8 cellular contexts compared by ENCODE assay signal in the genomic region with DNA sequence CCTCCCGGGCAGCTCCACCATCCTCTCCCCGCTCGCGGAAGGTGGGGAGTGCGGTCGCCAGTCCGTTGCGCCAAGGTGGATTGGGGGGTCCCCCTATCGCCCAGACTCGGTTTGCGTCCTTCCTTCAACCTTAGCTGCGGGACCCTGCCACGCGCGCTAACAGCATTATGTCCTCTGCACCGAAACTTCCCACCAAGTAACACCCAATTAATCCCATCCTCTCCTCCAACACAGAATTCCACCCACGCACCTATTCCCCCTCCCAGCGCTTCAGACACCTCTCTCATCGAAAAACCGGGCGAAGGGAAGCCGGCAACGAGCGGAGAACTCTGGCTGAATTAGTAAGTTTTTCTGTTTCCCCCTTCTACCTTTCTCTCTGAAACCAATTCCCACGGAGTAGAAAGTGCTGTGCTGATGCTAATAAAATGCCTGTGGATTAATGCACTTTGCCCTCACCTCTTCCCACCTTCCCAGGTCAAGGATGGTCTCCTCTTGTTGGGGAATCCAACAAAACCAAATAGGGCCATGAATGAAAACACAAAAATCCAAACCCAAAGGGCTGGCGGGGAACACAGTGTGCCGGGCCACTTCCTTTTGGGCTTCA. TPM values are rescaled to one million over a fixed set of nuclear protein-coding genes. Genes with fewer than 3 reads are reported as not detected.
DNase-seq lines count a peak whose midpoint lies in the region; TF ChIP-seq lines count a peak whose summit lies in the region.

No MANE protein-coding gene starts in this region.

- no TSS peak for BruUV-seq in A673 (replicated peaks; lab: Mats Ljungman, UMichigan)

- H3K4me3 ChIP-seq in A673 (ENCODE audit: low read depth, low read length, poor library complexity, severe bottlenecking) (peak overlapping the region; percentile 26), HFF-Myc (replicated peaks; ENCODE audit: low read depth, low read length) (peak overlapping the region; percentile 50), ascending aorta (peak overlapping the region; percentile 68 to 69), mucosa of stomach (ENCODE audit: low read length) (peak overlapping the region; percentile 44)

- H3K4me1 ChIP-seq in A673 (ENCODE audit: insufficient read depth, low read length, poor library complexity, severe bottlenecking) (peaks cover 13% of the 10 kb centered on the region), ascending aorta (peaks cover 3 to 36% of the 10 kb centered on the region in 2 donors), mucosa of stomach (ENCODE audit: control insufficient read depth, insufficient read depth, low read length) (peaks cover 51% of the 10 kb centered on the region)

- no peaks in the 10 kb centered on the region for H3K36me3 ChIP-seq in A673 (ENCODE audit: insufficient read depth, low read length, poor library complexity, severe bottlenecking)
- no peaks in the 10 kb centered on the region for H3K36me3 ChIP-seq in ascending aorta
- H3K36me3 ChIP-seq in mucosa of stomach (ENCODE audit: control insufficient read depth, insufficient read depth, low read length), result no peaks in the 10 kb centered on the region

- DNase-seq in A673 (ENCODE audit: low spot score) (no peak), HFF-Myc (ENCODE audit: extremely low read depth, low read depth) (no peak), ascending aorta (ENCODE audit: low spot score in 2 of 2) (peak in 1 of 2 donors; percentile 70), NCI-H69 (lab: John Stamatoyannopoulos, UW) (no peak), GOT3 (lab: John Stamatoyannopoulos, UW) (no peak), D341Med (ENCODE audit: low spot score) (no peak), GDM1 (lab: John Stamatoyannopoulos, UW) (no peak)

- H3K27me3 ChIP-seq in A673 (replicated peaks; ENCODE audit: insufficient read depth, low read depth, low read length, poor library complexity), result peaks cover 94% of the 10 kb centered on the region
- H3K27me3 ChIP-seq in ascending aorta, result no peaks in the 10 kb centered on the region
- H3K27me3 ChIP-seq in mucosa of stomach (ENCODE audit: control insufficient read depth, insufficient read depth, low read length), result peaks cover 90% of the 10 kb centered on the region

- no peak overlapping the region for H3K27ac ChIP-seq in A673 (ENCODE audit: low read depth, low read length, poor library complexity, severe bottlenecking)
- peak overlapping the region; percentile 83 to 88 for H3K27ac ChIP-seq in ascending aorta

- POLR2A ChIA-PET in A673 (lab: Charles Lee; ENCODE audit: low non-redundant PET), result no interaction called here

- TF ChIP-seq CTCF in A673 (conservative IDR thresholded peaks at IDR 0.05; ENCODE audit: low read depth, low read length) (no peak), HFF-Myc (IDR thresholded peaks at IDR 0.05; ENCODE audit: low read depth, low read length, missing control alignments) (no peak), ascending aorta (IDR thresholded peaks at IDR 0.05) (no peak)

- intact Hi-C loops in A673 (cut with micrococcal nuclease; ENCODE audit: unreplicated experiment) (no loop called here), ascending aorta (cut with DNase I) (no loop called here)

- H3K9me3 ChIP-seq in A673 (ENCODE audit: low read depth, low read length, poor library complexity, severe bottlenecking) (no peaks in the 10 kb centered on the region), ascending aorta (no peaks in the 10 kb centered on the region), mucosa of stomach (ENCODE audit: control insufficient read depth, low read length) (no peaks in the 10 kb centered on the region)

- H3K9ac ChIP-seq in mucosa of stomach (ENCODE audit: low read length), result no peak overlapping the region

- CTCF ChIA-PET in A673 (lab: Charles Lee), result interaction anchor here (1.7 kb wide), 1 partner anchor 9 kb away, joined by 5 read pairs; no protein-coding TSS in a partner anchor

RNA-seq across cellular contexts. Expression of a gene that starts 0.9 kb away (rescaled TPM):
- not detected in 2 replicates for total RNA-seq in A673 (2021)
- total RNA-seq in ascending aorta, result 14.4 TPM

RNA-seq across cellular contexts. Expression of a gene that starts 3.9 kb away (rescaled TPM):
- total RNA-seq in A673 (2021) (not detected in 2 replicates), ascending aorta (15.3 TPM)

RNA-seq across cellular contexts. Expression of a gene that starts 5.0 kb away (rescaled TPM):
- total RNA-seq in A673 (2021) (0.56 and 1.5 TPM in 2 replicates), ascending aorta (12.0 TPM)

RNA-seq across cellular contexts. Expression of a gene that starts 8.0 kb away (rescaled TPM):
- not detected in 2 replicates for total RNA-seq in A673 (2021)
- 22.0 TPM for total RNA-seq in ascending aorta

RNA-seq across cellular contexts. Expression of a gene that starts 13.9 kb away (rescaled TPM):
- not detected in 2 replicates for total RNA-seq in A673 (2021)
- not detected for total RNA-seq in ascending aorta

Comparison
In these comparisons a context has a peak if more than half of its experiments do, and no peak if none do; other contexts are left out.
1. RNA of a gene that starts 0.9 kb away (total RNA-seq): 14.4 TPM in ascending aorta (single experiment); not detected in A673; every median in the first group is over 10 times any median in the second.
2. RNA of a gene that starts 3.9 kb away (total RNA-seq): 15.3 TPM in ascending aorta (single experiment); not detected in A673; every median in the first group is over 10 times any median in the second.
3. Peak in every context shown above with its lines, with median percentiles within 50 percentile points of each other: H3K4me3 ChIP-seq.